1 cellular context compared by ENCODE assay signal in genomic region chr10:29895436-29895835, GRCh38.
TF ChIP-seq lines count a peak whose summit lies in the region.

No MANE protein-coding gene starts in this region.

TF ChIP-seq in IMR-90, 13 proteins besides CTCF, POLR2A, EP300 and RAD21 (continued from another document):
- TF ChIP-seq USF2 (IDR thresholded peaks at IDR 0.05; ENCODE audit: low read depth, low read length), result no peak
- TF ChIP-seq MAFK (IDR thresholded peaks at IDR 0.05; ENCODE audit: low read depth, low read length), result peak; percentile 44; the same call in 1 of the 2 replicates
- peak; percentile 80 for TF ChIP-seq RCOR1 (IDR thresholded peaks at IDR 0.05; ENCODE audit: insufficient replicate concordance, low read length)
- TF ChIP-seq RFX5 (IDR thresholded peaks at IDR 0.05; ENCODE audit: low read depth, low read length), result no peak
- peak; percentile 14; the same call in 1 of the 2 replicates for TF ChIP-seq CEBPB (IDR thresholded peaks at IDR 0.05; ENCODE audit: low read depth, low read length)
TF ChIP-seq in IMR-90: peak in this region for 6.
